Comparison of ENCODE assay signal across 8 cellular contexts in genomic region chr3:155870133-155870944, GRCh38. TPM values are rescaled to one million over a fixed set of nuclear protein-coding genes. Genes with fewer than 3 reads are reported as not detected.
DNase-seq lines count a peak whose midpoint lies in the region; ATAC-seq and TF ChIP-seq lines count a peak whose summit lies in the region.

Gene GMPS (plus strand): TSS chr3:155870650. CDS start chr3:155870871, 221 bp downstream.

- no TSS peak for BruUV-seq in PC-9 (replicated peaks; lab: Mats Ljungman, UMichigan)

- H3K9me3 ChIP-seq in PC-9 (ENCODE audit: insufficient read depth, low read depth): no peaks in the 10 kb centered on the region
- no peaks in the 10 kb centered on the region for H3K9me3 ChIP-seq in esophagus (ENCODE audit: control insufficient read depth in 2 of 2, insufficient read depth in 1 of 2, low read depth in 1 of 2, low read length in 1 of 2)
- no peaks in the 10 kb centered on the region for H3K9me3 ChIP-seq in muscle layer of colon (ENCODE audit: low read length)

- DNase-seq in DMS53 treated with DMSO at 0.1 percent for 48 hours (lab: John Stamatoyannopoulos, UW; ENCODE audit: unreplicated experiment) (peak; percentile 82), KBM-7 (peak; percentile 96), PC-9 (peak; percentile 84 to 99)
- peak; percentile 99 for DNase-seq in activated T-cell treated with anti-CD3 and anti-CD28 coated beads, Interleukin-2, amount 50 U/mL, for 24 hours
- peak; percentile 90 for DNase-seq in stimulated activated CD8-positive, alpha-beta memory T cell treated with anti-CD3 and anti-CD28 coated beads, Interleukin-7, amount 100 ng/mL, for 24 hours (ENCODE audit: low read depth)

- intact Hi-C loops in PC-9 (cut with micrococcal nuclease; ENCODE audit: unreplicated experiment): loop anchor here (1.0 to 10.0 kb wide), 4 partner anchors 16 to 1627 kb away; partner anchors contain the start of gene SLC33A1

- H3K27me3 ChIP-seq in PC-9 (ENCODE audit: insufficient read depth, low read depth): no peaks in the 10 kb centered on the region
- no peaks in the 10 kb centered on the region for H3K27me3 ChIP-seq in esophagus (ENCODE audit: control insufficient read depth in 1 of 2, insufficient read depth in 2 of 2, low read length in 2 of 2)
- no peaks in the 10 kb centered on the region for H3K27me3 ChIP-seq in muscle layer of colon (ENCODE audit: control insufficient read depth in 1 of 2, insufficient read depth in 2 of 2, low read length in 2 of 2)

- H3K9ac ChIP-seq in muscle layer of colon (ENCODE audit: low read length): peak within 1 kb of the TSS; percentile 97

- H3K4me1 Mint-ChIP-seq in activated T-cell treated with anti-CD3 and anti-CD28 coated beads, Interleukin-2, amount 50 U/mL, for 24 hours (ENCODE audit: low read depth): peaks cover 34% of the 10 kb centered on the region

- H3F3A ChIP-seq in PC-9 (ENCODE audit: insufficient read depth, low read depth): peaks cover 12% of the 10 kb centered on the region

- H3K4me1 ChIP-seq in PC-9 (replicated peaks; ENCODE audit: insufficient read depth) (peaks cover 21% of the 10 kb centered on the region), esophagus (ENCODE audit: control insufficient read depth in 2 of 2, insufficient read depth in 2 of 2, low read length in 1 of 2) (no peaks in the 10 kb centered on the region), muscle layer of colon (ENCODE audit: insufficient read depth, low read length) (peaks cover 21% of the 10 kb centered on the region)

- no peaks in the 10 kb centered on the region for H3K36me3 ChIP-seq in PC-9 (ENCODE audit: low read depth)
- H3K36me3 ChIP-seq in esophagus (ENCODE audit: control insufficient read depth in 2 of 2, insufficient read depth in 2 of 2, low read length in 1 of 2): no peaks in the 10 kb centered on the region
- no peaks in the 10 kb centered on the region for H3K36me3 ChIP-seq in muscle layer of colon (ENCODE audit: insufficient read depth, low read length)

- 0 to 1% methylated on average over 61 to 83 of the region's 83 CpGs for WGBS in esophagus, 2 donors

- POLR2A ChIA-PET in PC-9 (lab: Charles Lee; ENCODE audit: unreplicated experiment): interaction anchor here (0.5 to 0.8 kb wide), 7 partner anchors 17 to 1629 kb away, joined by 3 to 11 read pairs (median 6); no protein-coding TSS in a partner anchor

- H3K79me2 ChIP-seq in PC-9 (ENCODE audit: low read depth): peaks cover 48% of the 10 kb centered on the region

- CTCF ChIA-PET in PC-9 (lab: Charles Lee): interaction anchor here (0.7 to 0.8 kb wide), 2 partner anchors 64 to 1750 kb away, joined by 3 read pairs; partner anchors contain the start of gene C3orf33

- H3K4me3 ChIP-seq in PC-9 (peak within 1 kb of the TSS; percentile 91), esophagus (ENCODE audit: low read depth in 1 of 2, low read length in 2 of 2) (peak within 1 kb of the TSS; percentile 80 to 98), muscle layer of colon (ENCODE audit: low read depth in 1 of 2, low read length in 2 of 2) (peak within 1 kb of the TSS; percentile 81 to 98)

- in situ Hi-C loops in KBM-7 (cut with MboI; ENCODE audit: low pct_unique_long_range_greater_than_20kb, low sequenced_read_pairs): loop anchor here (25.0 kb wide), 1 partner anchor 483 kb away; no protein-coding TSS in a partner anchor

- H2AFZ ChIP-seq in PC-9: peak within 1 kb of the TSS; percentile 99

- H3K4me3 Mint-ChIP-seq in activated T-cell treated with anti-CD3 and anti-CD28 coated beads, Interleukin-2, amount 50 U/mL, for 24 hours: peak within 1 kb of the TSS; percentile 95

- H3K9me3 Mint-ChIP-seq in activated T-cell treated with anti-CD3 and anti-CD28 coated beads, Interleukin-2, amount 50 U/mL, for 24 hours: no peaks in the 10 kb centered on the region

- TF ChIP-seq CTCF in PC-9 (conservative IDR thresholded peaks at IDR 0.05): peak; percentile 58

- peaks cover 34% of the 10 kb centered on the region for H4K20me1 ChIP-seq in PC-9 (ENCODE audit: insufficient read depth)

- peak; percentile 93 for ATAC-seq in GM21717 (IDR thresholded peaks at IDR 0.05; ENCODE audit: unreplicated experiment)

- H3K27ac Mint-ChIP-seq in activated T-cell treated with anti-CD3 and anti-CD28 coated beads, Interleukin-2, amount 50 U/mL, for 24 hours: peak within 1 kb of the TSS; percentile 94

- no peaks in the 10 kb centered on the region for H3K27me3 Mint-ChIP-seq in activated T-cell treated with anti-CD3 and anti-CD28 coated beads, Interleukin-2, amount 50 U/mL, for 24 hours

- peak within 1 kb of the TSS; percentile 95 for H3K4me2 ChIP-seq in PC-9

- H3K36me3 Mint-ChIP-seq in activated T-cell treated with anti-CD3 and anti-CD28 coated beads, Interleukin-2, amount 50 U/mL, for 24 hours (ENCODE audit: low read depth): peaks cover 20% of the 10 kb centered on the region

- H3K9me2 ChIP-seq in PC-9 (ENCODE audit: insufficient read depth): no peaks in the 10 kb centered on the region

- H3K27ac ChIP-seq in PC-9: peak within 1 kb of the TSS; percentile 79
- peak within 1 kb of the TSS; percentile 96 for H3K27ac ChIP-seq in esophagus (ENCODE audit: low read depth in 2 of 2, low read length in 1 of 2)
- peak within 1 kb of the TSS; percentile 97 for H3K27ac ChIP-seq in muscle layer of colon (ENCODE audit: low read depth, low read length)

RNA-seq across cellular contexts. Expression of gene GMPS, which starts in this region (rescaled TPM):
- 116 and 139 TPM in 2 replicates for total RNA-seq in PC-9 (2021)
- 10 to 100 TPM; 12.0 to 26.7 TPM for polyA plus RNA-seq in esophagus

Comparison
In these comparisons a context has a peak if more than half of its experiments do, and no peak if none do; other contexts are left out.
1. Peak in every context shown above with its lines: DNase-seq, ATAC-seq, H3K4me3 ChIP-seq and H3K27ac ChIP-seq.